In the genomic region with DNA sequence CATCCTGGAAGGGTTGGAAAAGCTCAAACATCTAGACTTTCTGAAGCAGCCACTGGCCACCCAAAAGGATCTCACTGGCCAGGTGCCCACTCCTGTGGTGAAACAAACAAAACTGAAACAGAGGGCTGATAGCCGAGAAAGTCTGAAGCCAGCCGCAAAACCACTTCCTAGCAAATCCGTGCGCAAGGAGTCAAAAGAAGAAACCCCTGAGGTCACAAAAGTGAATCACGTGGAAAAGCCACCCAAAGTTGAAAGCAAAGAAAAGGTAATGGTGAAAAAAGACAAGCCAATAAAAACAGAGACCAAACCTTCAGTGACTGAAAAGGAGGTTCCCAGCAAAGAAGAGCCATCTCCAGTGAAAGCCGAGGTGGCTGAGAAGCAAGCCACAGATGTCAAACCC, we compare ENCODE assay signal across 10 cellular contexts.
DNase-seq lines count a peak whose midpoint lies in the region; ATAC-seq and TF ChIP-seq lines count a peak whose summit lies in the region.
"Had no signal": no experiment of that assay in that cellular context is flagged by ENCODE, and none has a peak within 500 bp of the region (broad histone marks: within the 10 kb centered on the region; RNA-seq: fewer than 3 reads in every experiment).

No MANE protein-coding gene starts in this region.

- H3K4me1 Mint-ChIP-seq in CD8-positive, alpha-beta T cell (ENCODE audit: low read depth): peaks cover 10% of the 10 kb centered on the region
- peaks cover 9% of the 10 kb centered on the region for H3K4me1 Mint-ChIP-seq in activated T-helper 1 cell treated with anti-CD3 and anti-CD28 coated beads, Interleukin-12 subunit alpha, Interleukin-12 subunit beta, Interleukin-2, Interleukin-4 antibody, amounts not matched to agents 30 ng/mL and 10 ng/mL and 1 ng/mL, durations not matched to agents 14 hours and 24 hours and 36 hours (ENCODE audit: low read depth)

- H3K27me3 Mint-ChIP-seq in CD8-positive, alpha-beta T cell (ENCODE audit: low read depth): peaks cover 33% of the 10 kb centered on the region
- H3K27me3 Mint-ChIP-seq in activated T-helper 1 cell treated with anti-CD3 and anti-CD28 coated beads, Interleukin-12 subunit alpha, Interleukin-12 subunit beta, Interleukin-2, Interleukin-4 antibody, amounts not matched to agents 30 ng/mL and 10 ng/mL and 1 ng/mL, durations not matched to agents 14 hours and 24 hours and 36 hours (ENCODE audit: insufficient read depth): peaks cover 29% of the 10 kb centered on the region

- H3K27ac Mint-ChIP-seq in CD8-positive, alpha-beta T cell: no peak overlapping the region
- peak overlapping the region; percentile 38 for H3K27ac Mint-ChIP-seq in activated T-helper 1 cell treated with anti-CD3 and anti-CD28 coated beads, Interleukin-12 subunit alpha, Interleukin-12 subunit beta, Interleukin-2, Interleukin-4 antibody, amounts not matched to agents 30 ng/mL and 10 ng/mL and 1 ng/mL, durations not matched to agents 14 hours and 24 hours and 36 hours

- H3K4me3 Mint-ChIP-seq in CD8-positive, alpha-beta T cell: no peak overlapping the region
- no peak overlapping the region for H3K4me3 Mint-ChIP-seq in activated T-helper 1 cell treated with anti-CD3 and anti-CD28 coated beads, Interleukin-12 subunit alpha, Interleukin-12 subunit beta, Interleukin-2, Interleukin-4 antibody, amounts not matched to agents 30 ng/mL and 10 ng/mL and 1 ng/mL, durations not matched to agents 14 hours and 24 hours and 36 hours

- H3K27me3 ChIP-seq in CD8-positive, alpha-beta T cell (ENCODE audit: insufficient read depth, low read length): no peaks in the 10 kb centered on the region

- H3K9me3 Mint-ChIP-seq in CD8-positive, alpha-beta T cell: no peaks in the 10 kb centered on the region
- peaks cover 5% of the 10 kb centered on the region for H3K9me3 Mint-ChIP-seq in activated T-helper 1 cell treated with anti-CD3 and anti-CD28 coated beads, Interleukin-12 subunit alpha, Interleukin-12 subunit beta, Interleukin-2, Interleukin-4 antibody, amounts not matched to agents 30 ng/mL and 10 ng/mL and 1 ng/mL, durations not matched to agents 14 hours and 24 hours and 36 hours

- no peak for TF ChIP-seq CTCF in CD8-positive, alpha-beta T cell (IDR thresholded peaks at IDR 0.05)

- DNase-seq in CD8-positive, alpha-beta T cell: peak in 4 of 7 experiments; percentile 7 to 57 (median 10)
- DNase-seq in GM19240 (ENCODE audit: insufficient read length, low spot score) (peak; percentile 51), NCI-H510A treated with DMSO at 0.1 percent for 48 hours (lab: John Stamatoyannopoulos, UW) (no peak), cerebellum (ENCODE audit: low spot score) (no peak), NAMALWA (ENCODE audit: low spot score) (no peak), head of caudate nucleus (no peak)
- peak; percentile 2 for DNase-seq in activated T-helper 1 cell treated with anti-CD3 and anti-CD28 coated beads, Interleukin-12 subunit alpha, Interleukin-12 subunit beta, Interleukin-2, Interleukin-4 antibody, amounts not matched to agents 30 ng/mL and 10 ng/mL and 1 ng/mL, durations not matched to agents 14 hours and 24 hours and 36 hours (ENCODE audit: low spot score)
- DNase-seq: left cardiac atrium, NCI-H2029 treated with DMSO at 0.1 percent for 48 hours had no signal

- no peaks in the 10 kb centered on the region for H3K36me3 Mint-ChIP-seq in CD8-positive, alpha-beta T cell
- no peaks in the 10 kb centered on the region for H3K36me3 Mint-ChIP-seq in activated T-helper 1 cell treated with anti-CD3 and anti-CD28 coated beads, Interleukin-12 subunit alpha, Interleukin-12 subunit beta, Interleukin-2, Interleukin-4 antibody, amounts not matched to agents 30 ng/mL and 10 ng/mL and 1 ng/mL, durations not matched to agents 14 hours and 24 hours and 36 hours (ENCODE audit: low read depth)

- CTCF ChIA-PET in CD8-positive, alpha-beta T cell (lab: Charles Lee): no interaction called here

- no peak overlapping the region for H3K4me3 ChIP-seq in CD8-positive, alpha-beta T cell (ENCODE audit: low read depth, low read length)

- H3K9me3 ChIP-seq in CD8-positive, alpha-beta T cell (ENCODE audit: low read length): no peaks in the 10 kb centered on the region

- peak; percentile 51 for ATAC-seq in CD8-positive, alpha-beta T cell
- ATAC-seq in HG03095 (IDR thresholded peaks at IDR 0.05; ENCODE audit: unreplicated experiment): peak; percentile 85
- ATAC-seq: left cardiac atrium had no signal

- POLR2A ChIA-PET in CD8-positive, alpha-beta T cell (lab: Charles Lee): no interaction called here

- H3K4me1 ChIP-seq in CD8-positive, alpha-beta T cell (ENCODE audit: insufficient read depth, low read length): no peaks in the 10 kb centered on the region

- H3K36me3 ChIP-seq in CD8-positive, alpha-beta T cell (ENCODE audit: insufficient read depth, low read length): no peaks in the 10 kb centered on the region

- intact Hi-C loops in CD8-positive, alpha-beta T cell (cut with DNase I, micrococcal nuclease): loop anchor here in 1 of 2 experiments (10.0 kb wide), 1 partner anchor 50 kb away; no protein-coding TSS in a partner anchor
- intact Hi-C loops in activated T-helper 1 cell treated with anti-CD3 and anti-CD28 coated beads, Interleukin-12 subunit alpha, Interleukin-12 subunit beta, Interleukin-2, Interleukin-4 antibody, amounts not matched to agents 30 ng/mL and 10 ng/mL and 1 ng/mL, durations not matched to agents 14 hours and 24 hours and 36 hours (cut with micrococcal nuclease): no loop called here
- intact Hi-C loops in head of caudate nucleus (cut with DNase I): no loop called here

- no peak overlapping the region for H3K27ac ChIP-seq in CD8-positive, alpha-beta T cell (ENCODE audit: low read depth, low read length)

Comparison
In these comparisons a context has a peak if more than half of its experiments do, and no peak if none do; other contexts are left out.
1. DNase-seq: peak in CD8-positive, alpha-beta T cell (4 of 7), GM19240 (single experiment) and activated T-helper 1 cell treated with anti-CD3 and anti-CD28 coated beads, Interleukin-12 subunit alpha, Interleukin-12 subunit beta, Interleukin-2, Interleukin-4 antibody, amounts not matched to agents 30 ng/mL and 10 ng/mL and 1 ng/mL, durations not matched to agents 14 hours and 24 hours and 36 hours (single experiment); none in NCI-H510A treated with DMSO at 0.1 percent for 48 hours (single experiment), cerebellum (single experiment), NAMALWA (single experiment) and head of caudate nucleus (0 of 42).